Comparison of ENCODE assay signal across 33 cellular contexts in genomic region chr20:43720007-43720406, GRCh38. TPM values are rescaled to one million over a fixed set of nuclear protein-coding genes. Genes with fewer than 3 reads are reported as not detected.
"Had no signal": no experiment of that assay in that cellular context is flagged by ENCODE, and none has a peak within 500 bp of the region (broad histone marks: within the 10 kb centered on the region; RNA-seq: fewer than 3 reads in every experiment).

No MANE protein-coding gene starts in this region.

- H3K4me3 Mint-ChIP-seq: activated naive CD4-positive, alpha-beta T cell treated with anti-CD3 and anti-CD28 coated beads, Interleukin-2, amount 10 ng/mL, durations not matched to agents 7 days and 5 days; activated T-cell treated with anti-CD3 and anti-CD28 coated beads, Interleukin-2, amount 50 U/mL, for 24 hours; immature natural killer cell; natural killer cell had no signal

- H3K36me3 ChIP-seq: adrenal gland, ascending aorta, brain microvascular endothelial cell, left lung, sigmoid colon, uterus had no signal

- H3K36me3 Mint-ChIP-seq: immature natural killer cell, natural killer cell had no signal

- H3K4me1 Mint-ChIP-seq: immature natural killer cell, natural killer cell had no signal

- DNase-seq: activated CD4-positive, alpha-beta T cell treated with anti-CD3 and anti-CD28 coated beads, Interleukin-2, amount 50 U/mL, for 1 hour; activated CD4-positive, CD25-positive, alpha-beta regulatory T cell treated with anti-CD3 and anti-CD28 coated beads, Interleukin-2, amount 50 U/mL, for 72 hours; activated naive CD4-positive, alpha-beta T cell treated with anti-CD3 and anti-CD28 coated beads, Interleukin-2, amount 10 ng/mL, durations not matched to agents 7 days and 5 days; activated T-cell treated with anti-CD3 and anti-CD28 coated beads, Interleukin-2, amount 50 U/mL, for 24 hours; adrenal gland; brain microvascular endothelial cell; caudate nucleus; effector memory CD4-positive, alpha-beta T cell; foreskin melanocyte; glutamatergic neuron; immature natural killer cell; left lung; natural killer cell; sigmoid colon; stimulated activated CD4-positive, alpha-beta T cell treated with anti-CD3 and anti-CD28 coated beads, Interleukin-15, amount 100 ng/mL, for 24 hours; stimulated activated naive CD4-positive, alpha-beta T cell; testis; trophoblast cell; uterus had no signal

- H3K27me3 Mint-ChIP-seq: activated naive CD4-positive, alpha-beta T cell treated with anti-CD3 and anti-CD28 coated beads, Interleukin-2, amount 10 ng/mL, durations not matched to agents 7 days and 5 days; activated T-cell treated with anti-CD3 and anti-CD28 coated beads, Interleukin-2, amount 50 U/mL, for 24 hours had no signal

- H3K4me3 ChIP-seq: adrenal gland, ascending aorta, hepatocyte, left lung, lung, sigmoid colon, smooth muscle cell, testis, uterus had no signal

- H3K4me1 ChIP-seq: adrenal gland, ascending aorta, left lung, sigmoid colon, testis, uterus had no signal

- ATAC-seq: esophagus mucosa, left lung, natural killer cell had no signal

- FAIRE-seq: colon, endothelial cell of umbilical vein had no signal

- H3K27ac Mint-ChIP-seq: activated naive CD4-positive, alpha-beta T cell treated with anti-CD3 and anti-CD28 coated beads, Interleukin-2, amount 10 ng/mL, durations not matched to agents 7 days and 5 days; activated T-cell treated with anti-CD3 and anti-CD28 coated beads, Interleukin-2, amount 50 U/mL, for 24 hours; natural killer cell had no signal

- H3K9me3 ChIP-seq: adrenal gland, ascending aorta, left lung, sigmoid colon, testis, uterus had no signal

- H3K27ac ChIP-seq: adrenal gland, ascending aorta, brain microvascular endothelial cell, hepatocyte, left lung, sigmoid colon, testis, uterus, VCaP had no signal

- H3K9me3 Mint-ChIP-seq: activated naive CD4-positive, alpha-beta T cell treated with anti-CD3 and anti-CD28 coated beads, Interleukin-2, amount 10 ng/mL, durations not matched to agents 7 days and 5 days; immature natural killer cell; natural killer cell had no signal

RNA-seq across cellular contexts. Expression of gene GTSF1L, which starts 6.8 kb away (rescaled TPM):
- total RNA-seq: adrenal gland; ascending aorta; dermis microvascular lymphatic vessel endothelial cell; endothelial cell of umbilical vein; esophagus mucosa; hepatocyte; kidney epithelial cell; left lung; lung; natural killer cell; osteoblast; posterior vena cava; renal cortical epithelial cell; sigmoid colon; smooth muscle cell; T-helper 2 cell treated with Interferon-gamma antibody and Interleukin-4, amounts not matched to agents 100 ng/mL and 5 ng/mL, for 36 hours; uterus had no signal
- polyA plus RNA-seq: adrenal gland, endothelial cell of umbilical vein, hepatocyte, immature natural killer cell, lung, smooth muscle cell had no signal

RNA-seq across cellular contexts. Expression of gene MYBL2, which starts 53.1 kb away (rescaled TPM):
- total RNA-seq: ascending aorta had no signal
